ENCODE assay signal across 8 cellular contexts in the genomic region with DNA sequence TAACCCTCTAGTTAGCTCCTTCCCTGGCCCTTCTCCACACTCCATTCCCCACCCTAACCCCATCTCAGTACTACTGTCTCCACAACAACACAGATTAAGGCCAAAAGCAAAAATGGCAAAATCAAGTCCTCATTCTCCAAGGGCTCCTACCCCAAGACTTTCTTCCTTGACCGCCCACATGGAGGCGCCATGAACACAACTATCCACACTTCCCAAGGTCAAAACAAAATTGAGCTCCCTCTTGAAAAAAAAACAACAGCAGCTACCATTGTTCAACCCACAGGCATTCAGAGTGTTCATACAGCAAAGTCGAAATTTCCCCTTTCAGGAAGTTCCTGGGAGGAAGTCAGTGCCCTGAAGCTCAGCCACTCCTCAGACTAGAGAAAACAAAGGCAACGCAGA. TPM values are rescaled to one million over a fixed set of nuclear protein-coding genes. Genes with fewer than 3 reads are reported as not detected.
DNase-seq lines count a peak whose midpoint lies in the region; ATAC-seq and TF ChIP-seq lines count a peak whose summit lies in the region.

No MANE protein-coding gene starts in this region.

- WGBS in mammary epithelial cell (ENCODE audit: low coverage, missing lambda C conversion rate) = 37% methylated on average over 3 of the region's 4 CpGs

- H3K79me2 ChIP-seq in mammary epithelial cell (ENCODE audit: insufficient read depth, low read length) = peaks cover 81% of the 10 kb centered on the region

- no peaks in the 10 kb centered on the region for H3K27me3 Mint-ChIP-seq in CD4-positive, CD25-positive, alpha-beta regulatory T cell

- H4K20me1 ChIP-seq in mammary epithelial cell (ENCODE audit: insufficient read depth, low read length) = no peaks in the 10 kb centered on the region

- H3K4me2 ChIP-seq in mammary epithelial cell (ENCODE audit: insufficient read depth, low read depth, low read length) = peak overlapping the region; percentile 23

- no TSS peak for BruUV-seq in mammary epithelial cell (replicated peaks; lab: Mats Ljungman, UMichigan)

- H3K4me3 Mint-ChIP-seq in CD4-positive, CD25-positive, alpha-beta regulatory T cell = peak overlapping the region; percentile 7 to 56 (median 46)

- H3K27ac ChIP-seq in CD4-positive, CD25-positive, alpha-beta regulatory T cell (ENCODE audit: insufficient read depth, low read length, poor library complexity, severe bottlenecking) = peak overlapping the region; percentile 52
- H3K27ac ChIP-seq in mammary epithelial cell (ENCODE audit: insufficient read depth, low read depth, low read length) = peak overlapping the region; percentile 33

- in situ Hi-C loops in mammary epithelial cell (cut with MboI; ENCODE audit: low sequenced_read_pairs in 2 of 2) = no loop called here

- ATAC-seq in CD4-positive, CD25-positive, alpha-beta regulatory T cell (ENCODE audit: low read depth in 2 of 2) = peak; percentile 25 to 26
- no peak for ATAC-seq in HG03460 (IDR thresholded peaks at IDR 0.05; ENCODE audit: unreplicated experiment)
- no peak for ATAC-seq in HG02763 (IDR thresholded peaks at IDR 0.05; ENCODE audit: unreplicated experiment)

- H3K9ac ChIP-seq in mammary epithelial cell (ENCODE audit: insufficient read depth, low read length) = no peak overlapping the region

- peaks cover 37% of the 10 kb centered on the region for H3K4me1 ChIP-seq in CD4-positive, CD25-positive, alpha-beta regulatory T cell (ENCODE audit: control insufficient read depth, insufficient read depth, low read length, poor library complexity, severe bottlenecking)
- peaks cover 47% of the 10 kb centered on the region for H3K4me1 ChIP-seq in mammary epithelial cell (ENCODE audit: insufficient read depth, low read length)

- H3K27ac Mint-ChIP-seq in CD4-positive, CD25-positive, alpha-beta regulatory T cell = peak overlapping the region; percentile 33 to 94 (median 67)

- intact Hi-C loops in mammary epithelial cell (cut with micrococcal nuclease) = loop anchor here (1.0 to 10.0 kb wide), 4 partner anchors 58 to 236 kb away; no protein-coding TSS in a partner anchor

- dilution Hi-C loops in mammary epithelial cell (cut with HindIII; ENCODE audit: low sequenced_read_pairs) = no loop called here

- CTCF ChIA-PET in mammary epithelial cell (lab: Charles Lee; ENCODE audit: low non-redundant PET) = interaction anchor here (0.6 to 1.0 kb wide), 11 partner anchors 58 to 623 kb away, joined by 3 to 15 read pairs (median 4); no protein-coding TSS in a partner anchor

- peak; percentile 21 to 72 (median 46) for DNase-seq in CD4-positive, CD25-positive, alpha-beta regulatory T cell
- DNase-seq in HT-29 (ENCODE audit: low spot score) = peak; percentile 62
- DNase-seq in T-helper 9 cell = peak; percentile 23
- peak; percentile 84 for DNase-seq in mammary epithelial cell
- peak; percentile 73 for DNase-seq in islet precursor cell
- DNase-seq in stimulated activated CD4-positive, alpha-beta T cell treated with anti-CD3 and anti-CD28 coated beads, Interleukin-1b, Interleukin-23, amount 100 ng/mL, for 48 hours = peak; percentile 45

- TF ChIP-seq CTCF in mammary epithelial cell (conservative IDR thresholded peaks at IDR 0.05 in 1 of 2, IDR thresholded peaks at IDR 0.05 in 1 of 2; ENCODE audit: extremely low read depth in 1 of 2, insufficient read depth in 1 of 2, low read depth in 1 of 2, low read length in 2 of 2) = peak; percentile 46 to 70

- peaks cover 7% of the 10 kb centered on the region for H3K36me3 Mint-ChIP-seq in CD4-positive, CD25-positive, alpha-beta regulatory T cell

- no peaks in the 10 kb centered on the region for H3K9me3 Mint-ChIP-seq in CD4-positive, CD25-positive, alpha-beta regulatory T cell

- no peaks in the 10 kb centered on the region for H3K9me3 ChIP-seq in CD4-positive, CD25-positive, alpha-beta regulatory T cell (ENCODE audit: control insufficient read depth in 2 of 2, low read length in 2 of 2)
- H3K9me3 ChIP-seq in mammary epithelial cell (replicated peaks; ENCODE audit: insufficient read depth, low read length) = no peaks in the 10 kb centered on the region

- peaks cover 36 to 73% (median 51%) of the 10 kb centered on the region in 4 donors for H3K4me1 Mint-ChIP-seq in CD4-positive, CD25-positive, alpha-beta regulatory T cell

- H3K4me3 ChIP-seq in CD4-positive, CD25-positive, alpha-beta regulatory T cell (ENCODE audit: low read depth, low read length) = peak overlapping the region; percentile 56
- no peak overlapping the region for H3K4me3 ChIP-seq in mammary epithelial cell (replicated peaks in 1 of 3; ENCODE audit: insufficient read depth in 1 of 3, low read depth in 2 of 3, low read length in 3 of 3)

- H3K36me3 ChIP-seq in CD4-positive, CD25-positive, alpha-beta regulatory T cell (ENCODE audit: control insufficient read depth, insufficient read depth, low read length) = no peaks in the 10 kb centered on the region
- no peaks in the 10 kb centered on the region for H3K36me3 ChIP-seq in mammary epithelial cell (ENCODE audit: insufficient read depth, low read length)

- no peak overlapping the region for H2AFZ ChIP-seq in mammary epithelial cell (ENCODE audit: low read depth, low read length)

- H3K27me3 ChIP-seq in CD4-positive, CD25-positive, alpha-beta regulatory T cell (ENCODE audit: control insufficient read depth, insufficient read depth, low read length) = no peaks in the 10 kb centered on the region
- H3K27me3 ChIP-seq in mammary epithelial cell (ENCODE audit: insufficient read depth, low read length) = no peaks in the 10 kb centered on the region

RNA-seq across cellular contexts. Expression of gene GNAQ, which starts 54.4 kb away (rescaled TPM):
- total RNA-seq in CD4-positive, CD25-positive, alpha-beta regulatory T cell = 79.4 TPM
- 10 to 100 TPM in 3 of 4 donors, 1 to 10 TPM in 1; 8.5 to 20.5 (median 14.0) TPM for polyA plus RNA-seq in CD4-positive, CD25-positive, alpha-beta regulatory T cell
- 6.7 and 7.7 TPM in 2 replicates for total RNA-seq in HT-29 (2014; rRNA removed; shearing (Covaris generic))
- total RNA-seq in mammary epithelial cell = 10 to 100 TPM; 47.3 to 66.2 TPM
- 31.3 TPM for polyA plus RNA-seq in mammary epithelial cell
- polyA minus RNA-seq in mammary epithelial cell = 62.7 TPM

Comparison
In these comparisons a context has a peak if more than half of its experiments do, and no peak if none do; other contexts are left out.
1. ATAC-seq: peak in CD4-positive, CD25-positive, alpha-beta regulatory T cell (2 of 2); none in HG03460 (single experiment) and HG02763 (single experiment).
2. DNase-seq: peak in every context shown above with its lines; median percentile 84 in mammary epithelial cell; 73 in islet precursor cell; 62 in HT-29; 46 in CD4-positive, CD25-positive, alpha-beta regulatory T cell; 45 in stimulated activated CD4-positive, alpha-beta T cell treated with anti-CD3 and anti-CD28 coated beads, Interleukin-1b, Interleukin-23, amount 100 ng/mL, for 48 hours; 23 in T-helper 9 cell.